Comparison of ENCODE assay signal across 1 cellular context in genomic region chr6:37257320-37257633, GRCh38.
TF ChIP-seq lines count a peak whose summit lies in the region.

No MANE protein-coding gene starts in this region.

TF ChIP-seq in GM12878, 131 proteins besides CTCF, POLR2A, EP300 and RAD21 (continued from another document):
- TF ChIP-seq PKNOX1 (IDR thresholded peaks at IDR 0.05): no peak
- no peak for TF ChIP-seq CBX5 (IDR thresholded peaks at IDR 0.05; ENCODE audit: low read depth)
